ENCODE assay signal across 29 cellular contexts in the genomic region with DNA sequence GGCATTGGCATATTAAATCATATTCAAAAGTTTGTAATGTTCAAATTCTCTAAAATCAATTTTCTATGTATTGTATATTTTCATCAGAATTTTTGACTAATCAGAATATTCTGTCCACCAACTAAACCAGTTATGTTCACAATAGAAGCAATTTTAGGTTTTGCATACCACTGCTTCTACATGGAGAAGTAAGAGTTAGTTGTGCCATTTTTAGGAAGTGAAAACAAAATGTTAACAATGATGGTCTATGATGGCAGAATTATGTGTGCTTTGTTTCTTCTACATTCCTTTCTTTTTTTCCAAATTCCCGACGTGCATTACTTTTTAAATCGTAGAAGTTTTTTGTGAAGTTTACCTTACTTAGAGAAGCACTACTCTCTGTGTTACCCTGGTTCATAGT. TPM values are rescaled to one million over a fixed set of nuclear protein-coding genes. Genes with fewer than 3 reads are reported as not detected.
"Had no signal": no experiment of that assay in that cellular context is flagged by ENCODE, and none has a peak within 500 bp of the region (broad histone marks: within the 10 kb centered on the region; RNA-seq: fewer than 3 reads in every experiment).

No MANE protein-coding gene starts in this region.

- H3K9me3 ChIP-seq: breast epithelium, mucosa of descending colon, ovary, right lobe of liver, testis, uterus had no signal

- ATAC-seq: activated CD4-positive, alpha-beta T cell treated with anti-CD3 and anti-CD28 coated beads for 36 hours; activated CD8-positive, alpha-beta memory T cell treated with anti-CD3 and anti-CD28 coated beads, Interleukin-2, amount 10 ng/mL, durations not matched to agents 7 days and 5 days; activated CD8-positive, alpha-beta T cell treated with anti-CD3 and anti-CD28 coated beads, Interleukin-2, amount 10 ng/mL, durations not matched to agents 7 days and 5 days; activated naive CD8-positive, alpha-beta T cell treated with anti-CD3 and anti-CD28 coated beads, Interleukin-2, amount 50 U/mL, for 24 hours; esophagus mucosa; heart right ventricle; mucosa of descending colon; right lobe of liver had no signal

- H3K36me3 ChIP-seq: breast epithelium, ovary, uterus had no signal

- DNase-seq: activated CD4-positive, alpha-beta T cell treated with anti-CD3 and anti-CD28 coated beads for 36 hours; activated CD4-positive, CD25-positive, alpha-beta regulatory T cell; activated CD8-positive, alpha-beta memory T cell treated with anti-CD3 and anti-CD28 coated beads, Interleukin-2, amount 10 ng/mL, durations not matched to agents 7 days and 5 days; activated CD8-positive, alpha-beta T cell treated with anti-CD3 and anti-CD28 coated beads, Interleukin-2, amount 10 ng/mL, durations not matched to agents 7 days and 5 days; activated naive CD8-positive, alpha-beta T cell treated with anti-CD3 and anti-CD28 coated beads, Interleukin-2, amount 50 U/mL, for 24 hours; activated T-cell treated with anti-CD3 and anti-CD28 coated beads, Interleukin-2, amount 50 U/mL, for 48 hours; amygdala; central memory CD4-positive, alpha-beta T cell; endodermal cell; foreskin fibroblast; heart right ventricle; left ventricle myocardium inferior; mucosa of descending colon; ovary; right lobe of liver; stimulated activated CD4-positive, alpha-beta T cell treated with anti-CD3 and anti-CD28 coated beads, Interleukin-2, amount 100 ng/mL, for 48 hours; stimulated activated naive CD4-positive, alpha-beta T cell treated with Interleukin-2 at 50 U/mL for 16 hours; testis; trophoblast cell; uterus had no signal

- FAIRE-seq: islet of Langerhans had no signal

- H3K4me3 ChIP-seq: breast epithelium, heart right ventricle, left ventricle myocardium inferior, lung, mucosa of descending colon, ovary, right lobe of liver, testis, uterus had no signal

- H3K27ac ChIP-seq: breast epithelium, heart right ventricle, left ventricle myocardium inferior, ovary, right lobe of liver, testis, uterus had no signal

- H3K27me3 ChIP-seq: breast epithelium, heart right ventricle, ovary, right lobe of liver, testis, uterus had no signal

- H3K4me1 ChIP-seq: breast epithelium, heart right ventricle, left ventricle myocardium inferior, right lobe of liver, testis, uterus had no signal

RNA-seq across cellular contexts. Expression of a gene that starts 29.5 kb away (rescaled TPM):
- total RNA-seq: activated CD4-positive, alpha-beta T cell treated with anti-CD3 and anti-CD28 coated beads for 36 hours; activated CD8-positive, alpha-beta memory T cell treated with anti-CD3 and anti-CD28 coated beads, Interleukin-2, amount 10 ng/mL, durations not matched to agents 7 days and 5 days; activated CD8-positive, alpha-beta T cell treated with anti-CD3 and anti-CD28 coated beads, Interleukin-2, amount 10 ng/mL, durations not matched to agents 7 days and 5 days; activated T-helper 2 cell treated with anti-CD3 and anti-CD28 coated beads, Interferon-gamma antibody, Interleukin-2, Interleukin-4, amounts not matched to agents 10 μg/mL and 5 μg/mL and 100 μg/mL, durations not matched to agents 14 hours and 24 hours and 36 hours; breast epithelium; heart right ventricle; left ventricle myocardium inferior; mesenteric fat pad; progenitor cell of endocrine pancreas; renal cortical epithelial cell; right lobe of liver; skeletal muscle tissue; uterus had no signal

RNA-seq across cellular contexts. Expression of a gene that starts 42.9 kb away (rescaled TPM):
- total RNA-seq: activated CD8-positive, alpha-beta T cell treated with anti-CD3 and anti-CD28 coated beads, Interleukin-2, amount 10 ng/mL, durations not matched to agents 7 days and 5 days had no signal
